Comparison of ENCODE assay signal across 34 cellular contexts in genomic region chr1:239874831-239875230, GRCh38.
"Had no signal": no experiment of that assay in that cellular context is flagged by ENCODE, and none has a peak within 500 bp of the region (broad histone marks: within the 10 kb centered on the region; RNA-seq: fewer than 3 reads in every experiment).

No MANE protein-coding gene starts in this region.

- DNase-seq: Karpas-422, Kasumi-1, MG63, MM.1S, MV-4-11, NCI-H1048, NCI-H1092, NCI-H1092 treated with DMSO at 0.1 percent for 48 hours, NCI-H1105, NCI-H1105 treated with DMSO at 0.1 percent for 48 hours, NCI-H1417, NCI-H1417 treated with DMSO at 0.1 percent for 48 hours, NCI-H1436, NCI-H1436 treated with DMSO at 0.1 percent for 48 hours, NCI-H146, NCI-H1694, NCI-H1694 treated with DMSO at 0.1 percent for 48 hours, NCI-H187, NCI-H187 treated with DMSO at 0.1 percent for 48 hours, NCI-H1930, NCI-H2029, NCI-H2029 treated with DMSO at 0.1 percent for 48 hours, NCI-H2081, NCI-H2081 treated with DMSO at 0.1 percent for 48 hours, NCI-H2107, NCI-H2171, NCI-H2171 treated with DMSO at 0.1 percent for 48 hours, NCI-H2227 treated with DMSO at 0.1 percent for 48 hours, NCI-H226, NCI-H345, NCI-H446, NCI-H446 treated with DMSO at 0.1 percent for 48 hours, NCI-H510A, NCI-H510A treated with DMSO at 0.1 percent for 48 hours had no signal

- H3K36me3 ChIP-seq: MG63 had no signal

- H3K4me3 ChIP-seq: MG63 had no signal

- H3K27me3 ChIP-seq: MG63 had no signal

- H3K9me3 ChIP-seq: MG63 had no signal
